1 cellular context compared by ENCODE assay signal in genomic region chr5:151105561-151105960, GRCh38.
TF ChIP-seq lines count a peak whose summit lies in the region.

No MANE protein-coding gene starts in this region.

TF ChIP-seq in GM12878, 131 proteins besides CTCF, POLR2A, EP300 and RAD21:
- TF ChIP-seq CHD4 (IDR thresholded peaks at IDR 0.05), result no peak
- TF ChIP-seq EGR1 (IDR thresholded peaks at IDR 0.05; ENCODE audit: borderline replicate concordance in 1 of 2, low read depth in 2 of 2, low read length in 2 of 2), result no peak
- TF ChIP-seq PKNOX1 (IDR thresholded peaks at IDR 0.05), result no peak
- no peak for TF ChIP-seq IRF5 (IDR thresholded peaks at IDR 0.05; ENCODE audit: borderline replicate concordance)
- TF ChIP-seq CEBPB (IDR thresholded peaks at IDR 0.05; ENCODE audit: borderline replicate concordance in 1 of 2, low read depth in 2 of 2, low read length in 2 of 2), result no peak
- TF ChIP-seq ZNF592 (IDR thresholded peaks at IDR 0.05), result no peak
